Comparison of ENCODE assay signal across 8 cellular contexts in the genomic region with DNA sequence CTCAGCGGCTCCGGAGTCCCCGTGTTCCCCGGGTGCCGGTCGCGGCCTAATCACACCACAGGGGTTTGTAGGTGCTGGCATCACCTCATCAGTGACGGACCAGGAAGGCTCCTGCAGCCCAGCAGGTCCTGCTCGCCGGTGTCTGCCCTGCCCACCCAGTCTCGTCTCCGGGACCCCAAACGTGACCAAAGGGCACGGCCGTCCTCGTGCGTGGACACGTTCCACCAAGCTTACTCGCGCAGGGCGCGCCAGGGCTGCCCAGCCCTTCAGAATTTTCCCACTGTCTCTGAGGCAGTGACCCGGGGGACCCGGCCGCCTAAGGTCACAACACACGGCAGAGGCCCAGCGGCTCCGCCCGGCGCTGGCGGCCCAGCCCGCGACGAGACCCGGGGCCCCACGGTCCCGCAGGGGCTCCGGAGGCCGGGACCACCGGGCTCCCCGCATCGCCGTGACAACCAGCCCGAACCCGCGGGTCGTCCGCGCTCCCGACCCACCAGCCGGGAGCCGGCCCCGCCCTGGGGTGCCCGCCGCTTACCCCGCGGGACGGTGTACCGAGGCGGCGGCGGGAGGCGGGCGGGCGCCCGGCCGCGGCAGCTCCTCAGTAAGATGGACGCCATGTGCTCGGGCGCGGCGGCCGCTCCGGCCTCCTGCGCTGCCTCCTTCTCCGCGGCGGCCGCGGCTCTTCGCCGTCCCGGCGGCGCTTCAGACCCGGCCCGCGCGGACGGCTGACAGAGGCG. TPM values are rescaled to one million over a fixed set of nuclear protein-coding genes. Genes with fewer than 3 reads are reported as not detected.
DNase-seq lines count a peak whose midpoint lies in the region; ATAC-seq and TF ChIP-seq lines count a peak whose summit lies in the region.

No MANE protein-coding gene starts in this region.

- WGBS in lung, 2 donors = 1% methylated on average over 76 to 92 of the region's 92 CpGs
- WGBS in tibial nerve, 2 donors = 0% methylated on average over 32 to 43 of the region's 92 CpGs

- ATAC-seq in GM18858 (IDR thresholded peaks at IDR 0.05; ENCODE audit: unreplicated experiment) (peak; percentile 27), HG02610 (IDR thresholded peaks at IDR 0.05; ENCODE audit: unreplicated experiment) (peak; percentile 18), lung (ENCODE audit: insufficient read depth, low FRiP score) (peak; percentile 9)

- H3K9me3 ChIP-seq in Peyer's patch (no peaks in the 10 kb centered on the region), lung (ENCODE audit: control insufficient read depth in 2 of 2, insufficient read depth in 1 of 2, low read length in 1 of 2) (no peaks in the 10 kb centered on the region), tibial nerve (no peaks in the 10 kb centered on the region)

- H3K4me3 ChIP-seq in Peyer's patch (peak overlapping the region; percentile 90 to 97 (median 94)), lung (peak overlapping the region; percentile 90), tibial nerve (peak overlapping the region; percentile 64 to 88 (median 82))

- H3K9me3 Mint-ChIP-seq in chondrocyte (ENCODE audit: low read depth) = no peaks in the 10 kb centered on the region

- TF ChIP-seq POLR2A in Peyer's patch (IDR thresholded peaks at IDR 0.05) (no peak), tibial nerve (IDR thresholded peaks at IDR 0.05) (no peak)

- H3K27ac ChIP-seq in Peyer's patch (peak overlapping the region; percentile 80 to 86 (median 82)), lung (ENCODE audit: low read depth in 1 of 2, low read length in 1 of 2) (peak overlapping the region; percentile 91 to 95), tibial nerve (peak overlapping the region; percentile 55 to 90 (median 86))

- no peaks in the 10 kb centered on the region for H3K36me3 ChIP-seq in Peyer's patch
- no peaks in the 10 kb centered on the region for H3K36me3 ChIP-seq in lung (ENCODE audit: control insufficient read depth in 2 of 2, insufficient read depth in 2 of 2, low read length in 2 of 2)
- no peaks in the 10 kb centered on the region for H3K36me3 ChIP-seq in tibial nerve

- no peaks in the 10 kb centered on the region for H3K27me3 Mint-ChIP-seq in chondrocyte (ENCODE audit: low read depth)

- H3K4me1 Mint-ChIP-seq in chondrocyte (ENCODE audit: low read depth) = peaks cover 41% of the 10 kb centered on the region

- H3K36me3 Mint-ChIP-seq in chondrocyte (ENCODE audit: low read depth) = no peaks in the 10 kb centered on the region

- H3K27ac Mint-ChIP-seq in chondrocyte (ENCODE audit: unreplicated experiment) = peak overlapping the region; percentile 36

- no peak for TF ChIP-seq CTCF in Peyer's patch (IDR thresholded peaks at IDR 0.05)
- TF ChIP-seq CTCF in chondrocyte (IDR thresholded peaks at IDR 0.05) = no peak
- TF ChIP-seq CTCF in lung (IDR thresholded peaks at IDR 0.05; ENCODE audit: control extremely low read depth, extremely low read depth) = no peak
- no peak for TF ChIP-seq CTCF in tibial nerve (IDR thresholded peaks at IDR 0.05)

- no peak for TF ChIP-seq EP300 in tibial nerve (IDR thresholded peaks at IDR 0.05)

- no peaks in the 10 kb centered on the region for H3K27me3 ChIP-seq in Peyer's patch
- H3K27me3 ChIP-seq in lung (ENCODE audit: control insufficient read depth, insufficient read depth) = no peaks in the 10 kb centered on the region
- H3K27me3 ChIP-seq in tibial nerve = no peaks in the 10 kb centered on the region

- H3K4me1 ChIP-seq in Peyer's patch = peaks cover 0 to 50% (median 9%) of the 10 kb centered on the region in 4 donors
- H3K4me1 ChIP-seq in lung (ENCODE audit: control insufficient read depth in 2 of 2, insufficient read depth in 2 of 2, low read length in 2 of 2) = peaks cover 10 to 12% of the 10 kb centered on the region in 2 donors
- peaks cover 0 to 64% (median 38%) of the 10 kb centered on the region in 4 donors for H3K4me1 ChIP-seq in tibial nerve

- DNase-seq in Peyer's patch = peak in 1 of 3 donors; percentile 54
- DNase-seq in chondrocyte (ENCODE audit: low spot score) = no peak
- DNase-seq in lung (ENCODE audit: low spot score) = peak; percentile 45
- DNase-seq in tibial nerve (ENCODE audit: low spot score in 2 of 2) = no peak
- no peak for DNase-seq in superior temporal gyrus (ENCODE audit: extremely low spot score)
- no peak for DNase-seq in MV-4-11 (lab: John Stamatoyannopoulos, UW)

- H3K4me3 Mint-ChIP-seq in chondrocyte (ENCODE audit: unreplicated experiment) = peak overlapping the region; percentile 72

RNA-seq across cellular contexts. Expression of gene LETM1, which starts 0.5 kb away (rescaled TPM):
- total RNA-seq in Peyer's patch (100 to 1,000 TPM in 3 of 4 donors, 10 to 100 TPM in 1; 93.3 to 151 (median 121) TPM), chondrocyte (39.6 to 45.2 TPM (median 41.3 TPM) in 3 replicates), lung (10 to 100 TPM; 31.1 to 47.1 TPM), tibial nerve (10 to 100 TPM; 53.5 to 85.5 (median 68.6) TPM)
- polyA plus RNA-seq in lung = 10 to 100 TPM; 21.7 to 22.6 TPM

RNA-seq across cellular contexts. Expression of gene NSD2, which starts 15.7 kb away (rescaled TPM):
- total RNA-seq in Peyer's patch (100 to 1,000 TPM in 2 of 4 donors, 10 to 100 TPM in 2; 56.0 to 255 (median 98.9) TPM), chondrocyte (46.9 to 56.5 TPM (median 53.5 TPM) in 3 replicates), lung (10 to 100 TPM; 41.7 to 66.2 TPM), tibial nerve (10 to 100 TPM; 27.2 to 45.6 (median 32.2) TPM)
- 10 to 100 TPM; 12.7 to 14.8 TPM for polyA plus RNA-seq in lung
